Comparison of ENCODE assay signal across 8 cellular contexts in the genomic region with DNA sequence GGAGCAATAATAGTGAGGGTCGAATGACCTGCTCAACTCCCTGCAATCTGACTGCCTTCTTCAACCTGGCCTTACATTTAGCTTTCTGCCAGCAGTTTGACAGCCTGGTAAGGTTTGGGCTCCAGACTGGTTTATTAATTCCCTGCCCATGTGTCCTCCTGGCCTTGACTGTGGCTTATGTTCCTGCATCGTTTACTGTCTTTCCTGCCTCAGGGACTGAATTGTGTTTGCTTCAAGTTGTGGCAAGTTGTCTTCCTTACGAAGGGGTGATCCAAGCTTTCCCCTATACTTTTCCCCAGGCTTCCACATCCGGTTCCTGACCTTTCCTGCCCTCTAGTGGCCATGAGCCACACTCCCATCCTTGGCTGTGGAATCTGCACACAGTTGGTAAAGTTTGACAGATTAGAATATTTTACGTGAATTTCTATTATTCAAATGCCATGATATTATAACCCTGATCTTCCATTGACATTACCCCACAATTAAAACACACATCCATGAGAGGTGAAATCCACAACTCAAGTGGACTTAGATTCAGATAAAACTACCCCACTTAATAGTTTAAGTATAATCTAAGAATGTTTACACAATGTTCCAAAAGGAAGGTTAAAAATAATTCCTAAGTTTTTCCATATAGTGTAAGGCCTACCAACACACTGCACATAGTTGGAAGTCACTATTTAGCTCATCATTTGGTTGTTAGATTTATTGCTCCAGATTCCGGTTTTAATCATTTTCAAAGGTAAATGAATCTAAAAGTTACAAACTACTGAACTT.
DNase-seq lines count a peak whose midpoint lies in the region; ATAC-seq and TF ChIP-seq lines count a peak whose summit lies in the region.

No MANE protein-coding gene starts in this region.

- no peaks in the 10 kb centered on the region for H3K27me3 ChIP-seq in BE2C
- H3K27me3 ChIP-seq in right lobe of liver = no peaks in the 10 kb centered on the region

- H3K9me3 ChIP-seq in BE2C (no peaks in the 10 kb centered on the region), right lobe of liver (no peaks in the 10 kb centered on the region)

- no peak overlapping the region for H3K27ac Mint-ChIP-seq in activated T-helper 1 cell treated with anti-CD3 and anti-CD28 coated beads, Interleukin-12 subunit alpha, Interleukin-12 subunit beta, Interleukin-2, Interleukin-4 antibody, amounts not matched to agents 30 ng/mL and 10 ng/mL and 1 ng/mL, durations not matched to agents 14 hours and 24 hours and 36 hours

- no peak for TF ChIP-seq POLR2A in right lobe of liver (IDR thresholded peaks at IDR 0.05)

- ATAC-seq in GM19395 (IDR thresholded peaks at IDR 0.05; ENCODE audit: unreplicated experiment) (peak; percentile 69), right lobe of liver (peak; percentile 89 to 92 (median 90)), GM21737 (IDR thresholded peaks at IDR 0.05; ENCODE audit: unreplicated experiment) (no peak), HG03196 (IDR thresholded peaks at IDR 0.05; ENCODE audit: unreplicated experiment) (no peak)

- H3K27ac ChIP-seq in right lobe of liver = peak overlapping the region in 2 of 3 donors; percentile 8 to 32

- H3K4me3 Mint-ChIP-seq in activated T-helper 1 cell treated with anti-CD3 and anti-CD28 coated beads, Interleukin-12 subunit alpha, Interleukin-12 subunit beta, Interleukin-2, Interleukin-4 antibody, amounts not matched to agents 30 ng/mL and 10 ng/mL and 1 ng/mL, durations not matched to agents 14 hours and 24 hours and 36 hours = no peak overlapping the region

- H3K4me1 Mint-ChIP-seq in activated T-helper 1 cell treated with anti-CD3 and anti-CD28 coated beads, Interleukin-12 subunit alpha, Interleukin-12 subunit beta, Interleukin-2, Interleukin-4 antibody, amounts not matched to agents 30 ng/mL and 10 ng/mL and 1 ng/mL, durations not matched to agents 14 hours and 24 hours and 36 hours (ENCODE audit: low read depth) = peaks cover 4% of the 10 kb centered on the region

- H3K4me1 ChIP-seq in BE2C = no peaks in the 10 kb centered on the region; the same call in 1 of the 2 replicates
- H3K4me1 ChIP-seq in right lobe of liver = peaks cover 0 to 5% (median 0%) of the 10 kb centered on the region in 4 donors

- WGBS in right lobe of liver (ENCODE audit: insufficient coverage, low coverage, low lambda C conversion rate, missing lambda C conversion rate) = 43% methylated on average over 6 of the region's 6 CpGs

- TF ChIP-seq CTCF in BE2C (IDR thresholded peaks at IDR 0.05; ENCODE audit: low read depth, low read length) (peak; percentile 99), choroid plexus epithelial cell (conservative IDR thresholded peaks at IDR 0.05; ENCODE audit: low read depth, low read length) (peak; percentile 82), right lobe of liver (IDR thresholded peaks at IDR 0.05) (peak; percentile 61 to 84 (median 76))

- DNase-seq in BE2C (peak; percentile 69), NCI-H526 treated with DMSO at 0.1 percent for 48 hours (lab: John Stamatoyannopoulos, UW) (peak; percentile 25), choroid plexus epithelial cell (ENCODE audit: low read depth) (peak; percentile 66), right lobe of liver (peak in 2 of 3 donors; percentile 25 to 53)
- no peak for DNase-seq in activated T-helper 1 cell treated with anti-CD3 and anti-CD28 coated beads, Interleukin-12 subunit alpha, Interleukin-12 subunit beta, Interleukin-2, Interleukin-4 antibody, amounts not matched to agents 30 ng/mL and 10 ng/mL and 1 ng/mL, durations not matched to agents 14 hours and 24 hours and 36 hours (ENCODE audit: low spot score)

- H3K4me3 ChIP-seq in BE2C (ENCODE audit: low read depth, low read length) (no peak overlapping the region), choroid plexus epithelial cell (ENCODE audit: low read depth, low read length) (no peak overlapping the region), right lobe of liver (no peak overlapping the region)

- H3K36me3 ChIP-seq in BE2C = no peaks in the 10 kb centered on the region
- H3K36me3 ChIP-seq in right lobe of liver = no peaks in the 10 kb centered on the region

- no peaks in the 10 kb centered on the region for H3K9me3 Mint-ChIP-seq in activated T-helper 1 cell treated with anti-CD3 and anti-CD28 coated beads, Interleukin-12 subunit alpha, Interleukin-12 subunit beta, Interleukin-2, Interleukin-4 antibody, amounts not matched to agents 30 ng/mL and 10 ng/mL and 1 ng/mL, durations not matched to agents 14 hours and 24 hours and 36 hours

- H3K36me3 Mint-ChIP-seq in activated T-helper 1 cell treated with anti-CD3 and anti-CD28 coated beads, Interleukin-12 subunit alpha, Interleukin-12 subunit beta, Interleukin-2, Interleukin-4 antibody, amounts not matched to agents 30 ng/mL and 10 ng/mL and 1 ng/mL, durations not matched to agents 14 hours and 24 hours and 36 hours (ENCODE audit: low read depth) = no peaks in the 10 kb centered on the region

- intact Hi-C loops in right lobe of liver (cut with DNase I) = no loop called here
- intact Hi-C loops in activated T-helper 1 cell treated with anti-CD3 and anti-CD28 coated beads, Interleukin-12 subunit alpha, Interleukin-12 subunit beta, Interleukin-2, Interleukin-4 antibody, amounts not matched to agents 30 ng/mL and 10 ng/mL and 1 ng/mL, durations not matched to agents 14 hours and 24 hours and 36 hours (cut with micrococcal nuclease) = loop anchor here (1.0 kb wide), 1 partner anchor 249 kb away; no protein-coding TSS in a partner anchor

- H3K27me3 Mint-ChIP-seq in activated T-helper 1 cell treated with anti-CD3 and anti-CD28 coated beads, Interleukin-12 subunit alpha, Interleukin-12 subunit beta, Interleukin-2, Interleukin-4 antibody, amounts not matched to agents 30 ng/mL and 10 ng/mL and 1 ng/mL, durations not matched to agents 14 hours and 24 hours and 36 hours (ENCODE audit: insufficient read depth) = peaks cover 3% of the 10 kb centered on the region

Comparison
In these comparisons a context has a peak if more than half of its experiments do, and no peak if none do; other contexts are left out.
1. ATAC-seq: peak in GM19395 (single experiment) and right lobe of liver (4 of 4); none in GM21737 (single experiment) and HG03196 (single experiment).
2. Peak in every context shown above with its lines, with median percentiles within 50 percentile points of each other: CTCF ChIP-seq.